ENCODE assay signal across 30 cellular contexts in the genomic region with DNA sequence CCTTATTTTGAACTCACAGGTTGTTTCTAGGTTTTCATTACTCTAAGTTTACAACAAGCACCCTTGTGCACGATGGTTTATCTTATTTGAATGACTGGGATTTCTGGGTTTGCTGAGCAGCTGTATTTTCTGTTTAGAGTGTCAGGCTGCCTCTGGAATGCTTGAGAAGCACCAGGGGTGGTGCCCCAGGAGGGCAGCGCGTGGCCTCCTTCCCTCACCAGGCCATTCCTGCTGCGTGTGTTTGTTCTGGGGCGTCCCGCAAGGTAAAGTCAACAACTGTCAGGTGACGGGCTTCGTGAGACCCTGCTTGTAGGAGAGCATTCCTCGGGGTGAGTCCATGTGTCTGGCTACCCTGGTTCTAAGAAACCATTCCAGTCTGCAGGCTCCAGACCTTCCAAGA. TPM values are rescaled to one million over a fixed set of nuclear protein-coding genes. Genes with fewer than 3 reads are reported as not detected.
DNase-seq lines count a peak whose midpoint lies in the region; ATAC-seq and TF ChIP-seq lines count a peak whose summit lies in the region.
"Had no signal": no experiment of that assay in that cellular context is flagged by ENCODE, and none has a peak within 500 bp of the region (broad histone marks: within the 10 kb centered on the region; RNA-seq: fewer than 3 reads in every experiment).

No MANE protein-coding gene starts in this region.

- H3K27ac ChIP-seq in body of pancreas, result peak overlapping the region in 1 of 4 donors; percentile 31
- peak overlapping the region; percentile 93 for H3K27ac ChIP-seq in substantia nigra (ENCODE audit: low read depth, low read length, poor library complexity, severe bottlenecking)
- H3K27ac ChIP-seq: BLaER1, esophagus muscularis mucosa, heart left ventricle, parathyroid adenoma, stomach, tibial artery had no signal

- H3K4me3 ChIP-seq in body of pancreas, result no peak overlapping the region
- H3K4me3 ChIP-seq: BLaER1, esophagus muscularis mucosa, heart left ventricle, lung, MG63, stomach, tibial artery had no signal

- peaks cover 34% of the 10 kb centered on the region for H3K4me1 ChIP-seq in body of pancreas
- H3K4me1 ChIP-seq: parathyroid adenoma had no signal

- TF ChIP-seq POLR2A in body of pancreas (IDR thresholded peaks at IDR 0.05), result no peak

- H3K9me3 ChIP-seq in body of pancreas, result no peaks in the 10 kb centered on the region
- H3K9me3 ChIP-seq: esophagus muscularis mucosa, MG63, stomach, tibial artery had no signal

- no peaks in the 10 kb centered on the region for H3K36me3 ChIP-seq in body of pancreas (replicated peaks in 1 of 2; ENCODE audit: insufficient read depth in 1 of 2, low read depth in 2 of 2)
- H3K36me3 ChIP-seq: esophagus muscularis mucosa, heart left ventricle, MG63, stomach, tibial artery had no signal

- H3K27me3 ChIP-seq in body of pancreas, result no peaks in the 10 kb centered on the region
- H3K27me3 ChIP-seq: BLaER1, esophagus muscularis mucosa, heart left ventricle, MG63, stomach, tibial artery had no signal

- intact Hi-C loops in body of pancreas (cut with DNase I), result no loop called here
- intact Hi-C loops in left colon (cut with DNase I, micrococcal nuclease), result no loop called here
- intact Hi-C loops in posterior vena cava (cut with DNase I), result no loop called here

- peak; percentile 92 for DNase-seq in NCI-H146 (lab: John Stamatoyannopoulos, UW)
- DNase-seq in body of pancreas, result peak in 1 of 4 donors; percentile 13
- no peak for DNase-seq in left colon
- DNase-seq in substantia nigra (lab: John Stamatoyannopoulos, UW), result no peak
- DNase-seq in posterior vena cava (ENCODE audit: low spot score), result no peak
- no peak for DNase-seq in globus pallidus (ENCODE audit: low spot score)
- DNase-seq: activated CD4-positive, alpha-beta T cell treated with anti-CD3 and anti-CD28 coated beads, Interleukin-2, amount 50 U/mL, for 48 hours; activated CD4-positive, CD25-positive, alpha-beta regulatory T cell treated with anti-CD3 and anti-CD28 coated beads, Interleukin-2, amount 50 U/mL, for 72 hours; activated T-cell treated with anti-CD3 and anti-CD28 coated beads, Interleukin-2, amount 50 U/mL, for 48 hours; DMS53; foreskin fibroblast; heart left ventricle; KBM-7; kidney glomerular epithelial cell; MG63; NCI-H1930; NCI-H2171 treated with DMSO at 0.1 percent for 48 hours; right cardiac atrium; SHP77; stimulated activated CD4-positive, alpha-beta T cell treated with anti-CD3 and anti-CD28 coated beads, Interleukin-12 subunit alpha, Interleukin-12 subunit beta, amount 100 ng/mL, for 4 hours; stimulated activated CD4-positive, alpha-beta T cell treated with anti-CD3 and anti-CD28 coated beads, Interleukin-2, amount 100 ng/mL, for 48 hours; stomach; T-helper 2 cell; tibial artery had no signal

- no peak for TF ChIP-seq CTCF in body of pancreas (IDR thresholded peaks at IDR 0.05)

- ATAC-seq in body of pancreas (peak; percentile 9), left colon (peak; percentile 40), HG03565 (IDR thresholded peaks at IDR 0.05; ENCODE audit: unreplicated experiment) (no peak)
- ATAC-seq: heart left ventricle, Panc1 had no signal

- WGBS in body of pancreas, 2 donors, result 28 to 32% methylated on average over 9 of the region's 9 CpGs

RNA-seq across cellular contexts. Expression of a gene that starts 54.9 kb away (rescaled TPM):
- total RNA-seq in body of pancreas (10 to 100 TPM; 22.1 to 29.1 TPM), left colon (10 to 100 TPM; 53.5 to 60.5 TPM), posterior vena cava (10 to 100 TPM; 12.1 to 16.3 TPM)
